ENCODE assay signal across 17 cellular contexts in genomic region chr7:2266911-2267310, GRCh38. TPM values are rescaled to one million over a fixed set of nuclear protein-coding genes. Genes with fewer than 3 reads are reported as not detected.
DNase-seq lines count a peak whose midpoint lies in the region; ATAC-seq, FAIRE-seq and TF ChIP-seq lines count a peak whose summit lies in the region.
"Had no signal": no experiment of that assay in that cellular context is flagged by ENCODE, and none has a peak within 500 bp of the region (broad histone marks: within the 10 kb centered on the region; RNA-seq: fewer than 3 reads in every experiment).

No MANE protein-coding gene starts in this region.

- BruUV-seq in mammary epithelial cell (replicated peaks; lab: Mats Ljungman, UMichigan) = no TSS peak

- in situ Hi-C loops in mammary epithelial cell (cut with MboI; ENCODE audit: low sequenced_read_pairs in 2 of 2) = no loop called here

- no peak overlapping the region for H3K4me3 ChIP-seq in mammary epithelial cell (replicated peaks in 1 of 3; ENCODE audit: insufficient read depth in 1 of 3, low read depth in 2 of 3, low read length in 3 of 3)
- H3K4me3 ChIP-seq: dorsolateral prefrontal cortex, hepatocyte, stomach had no signal

- no peak overlapping the region for H3K27ac ChIP-seq in mammary epithelial cell (ENCODE audit: insufficient read depth, low read depth, low read length)
- H3K27ac ChIP-seq: hepatocyte, stomach had no signal

- H3K4me3 Mint-ChIP-seq in mesothelial cell of epicardium = no peak overlapping the region
- H3K4me3 Mint-ChIP-seq: activated T-cell treated with anti-CD3 and anti-CD28 coated beads, Interleukin-2, amount 50 U/mL, for 24 hours; CD14-positive monocyte had no signal

- H3K9me3 Mint-ChIP-seq in mesothelial cell of epicardium = no peaks in the 10 kb centered on the region
- H3K9me3 Mint-ChIP-seq: activated T-cell treated with anti-CD3 and anti-CD28 coated beads, Interleukin-2, amount 50 U/mL, for 24 hours had no signal

- no peak for FAIRE-seq in D721Med (lab: Jason Lieb, UNC)

- dilution Hi-C loops in mammary epithelial cell (cut with HindIII; ENCODE audit: low sequenced_read_pairs) = no loop called here

- H3K36me3 Mint-ChIP-seq in mesothelial cell of epicardium = peaks cover 29% of the 10 kb centered on the region

- no peaks in the 10 kb centered on the region for H3K27me3 Mint-ChIP-seq in mesothelial cell of epicardium (ENCODE audit: low read depth)
- H3K27me3 Mint-ChIP-seq: activated T-cell treated with anti-CD3 and anti-CD28 coated beads, Interleukin-2, amount 50 U/mL, for 24 hours had no signal

- H3K4me1 ChIP-seq in mammary epithelial cell (ENCODE audit: insufficient read depth, low read length) = peaks cover 3% of the 10 kb centered on the region
- H3K4me1 ChIP-seq: stomach had no signal

- peaks cover 4% of the 10 kb centered on the region for H3K4me1 Mint-ChIP-seq in mesothelial cell of epicardium

- no peak overlapping the region for H3K27ac Mint-ChIP-seq in mesothelial cell of epicardium
- H3K27ac Mint-ChIP-seq: activated T-cell treated with anti-CD3 and anti-CD28 coated beads, Interleukin-2, amount 50 U/mL, for 24 hours had no signal

- ATAC-seq in GM19395 (IDR thresholded peaks at IDR 0.05; ENCODE audit: unreplicated experiment) = no peak
- ATAC-seq: sciatic nerve had no signal

- DNase-seq in D721Med (ENCODE audit: insufficient read length, low spot score) (peak; percentile 66), NCI-H1694 treated with DMSO at 0.1 percent for 48 hours (lab: John Stamatoyannopoulos, UW) (peak; percentile 84), mammary epithelial cell (peak; percentile 62), lung microvascular endothelial cell (ENCODE audit: low read depth in 2 of 2) (peak; percentile 38 to 41), NCI-H526 (lab: John Stamatoyannopoulos, UW) (no peak), medulla oblongata (ENCODE audit: extremely low spot score) (no peak), mesothelial cell of epicardium (ENCODE audit: low spot score in 2 of 2, unreplicated experiment in 2 of 2) (no peak)
- DNase-seq: activated CD4-positive, CD25-positive, alpha-beta regulatory T cell treated with anti-CD3 and anti-CD28 coated beads, Interleukin-2, amount 50 U/mL, for 72 hours; activated T-cell treated with anti-CD3 and anti-CD28 coated beads, Interleukin-2, amount 50 U/mL, for 24 hours; amniotic stem cell; dorsolateral prefrontal cortex; NCI-H1417; stomach had no signal

- H4K20me1 ChIP-seq in mammary epithelial cell (ENCODE audit: insufficient read depth, low read length) = no peaks in the 10 kb centered on the region

- no peak overlapping the region for H2AFZ ChIP-seq in mammary epithelial cell (ENCODE audit: low read depth, low read length)
- H2AFZ ChIP-seq: hepatocyte had no signal

- intact Hi-C loops in mammary epithelial cell (cut with micrococcal nuclease) = no loop called here

- H3K36me3 ChIP-seq in mammary epithelial cell (ENCODE audit: insufficient read depth, low read length) = no peaks in the 10 kb centered on the region

- H3K79me2 ChIP-seq in mammary epithelial cell (ENCODE audit: insufficient read depth, low read length) = no peaks in the 10 kb centered on the region
- H3K79me2 ChIP-seq: hepatocyte had no signal

- no peak overlapping the region for H3K9ac ChIP-seq in mammary epithelial cell (ENCODE audit: insufficient read depth, low read length)

- H3K9me3 ChIP-seq in mammary epithelial cell (replicated peaks; ENCODE audit: insufficient read depth, low read length) = no peaks in the 10 kb centered on the region
- H3K9me3 ChIP-seq: stomach had no signal

- TF ChIP-seq CTCF in D721Med (IDR thresholded peaks at IDR 0.05; ENCODE audit: insufficient read depth, missing control alignments) = no peak
- no peak for TF ChIP-seq CTCF in mammary epithelial cell (conservative IDR thresholded peaks at IDR 0.05 in 1 of 2, IDR thresholded peaks at IDR 0.05 in 1 of 2; ENCODE audit: extremely low read depth in 1 of 2, insufficient read depth in 1 of 2, low read depth in 1 of 2, low read length in 2 of 2)
- no peak for TF ChIP-seq CTCF in mesothelial cell of epicardium (IDR thresholded peaks at IDR 0.05; ENCODE audit: unreplicated experiment)

- WGBS in mammary epithelial cell (ENCODE audit: low coverage, missing lambda C conversion rate) = 31% methylated on average over 7 of the region's 10 CpGs

- H3K27me3 ChIP-seq in mammary epithelial cell (ENCODE audit: insufficient read depth, low read length) = no peaks in the 10 kb centered on the region
- H3K27me3 ChIP-seq: dorsolateral prefrontal cortex, hepatocyte, stomach had no signal

- no peak overlapping the region for H3K4me2 ChIP-seq in mammary epithelial cell (ENCODE audit: insufficient read depth, low read depth, low read length)
- H3K4me2 ChIP-seq: hepatocyte had no signal

- CTCF ChIA-PET in mammary epithelial cell (lab: Charles Lee; ENCODE audit: low non-redundant PET) = no interaction called here

RNA-seq across cellular contexts. Expression of gene NUDT1, which starts 24.9 kb away (rescaled TPM):
- total RNA-seq in mammary epithelial cell (10 to 100 TPM in 1 of 2 donors, 1 to 10 TPM in 1; 5.7 to 26.4 TPM), lung microvascular endothelial cell (4.8 and 10.5 TPM in 2 replicates), mesothelial cell of epicardium (16.1 to 19.2 TPM (median 17.3 TPM) in 3 replicates)
- polyA plus RNA-seq in mammary epithelial cell = 39.0 TPM
- polyA minus RNA-seq in mammary epithelial cell = 7.5 TPM

RNA-seq across cellular contexts. Expression of gene MRM2, which starts 24.9 kb away (rescaled TPM):
- total RNA-seq in mammary epithelial cell (10 to 100 TPM; 14.0 to 29.9 TPM), lung microvascular endothelial cell (10.7 and 13.7 TPM in 2 replicates), mesothelial cell of epicardium (25.2 to 26.1 TPM (median 25.3 TPM) in 3 replicates)
- 27.5 TPM for polyA plus RNA-seq in mammary epithelial cell
- 5.1 TPM for polyA minus RNA-seq in mammary epithelial cell

RNA-seq across cellular contexts. Expression of gene MAD1L1, which starts 34.2 kb away (rescaled TPM):
- 10 to 100 TPM; 20.7 to 35.4 TPM for total RNA-seq in mammary epithelial cell
- 17.7 TPM for polyA plus RNA-seq in mammary epithelial cell
- polyA minus RNA-seq in mammary epithelial cell = 32.0 TPM
- 35.3 and 46.0 TPM in 2 replicates for total RNA-seq in lung microvascular endothelial cell
- 39.0 to 45.0 TPM (median 41.2 TPM) in 3 replicates for total RNA-seq in mesothelial cell of epicardium

RNA-seq across cellular contexts. Expression of gene SNX8, which starts 47.3 kb away (rescaled TPM):
- total RNA-seq in mammary epithelial cell = 10 to 100 TPM in 1 of 2 donors, 1 to 10 TPM in 1; 7.5 to 25.2 TPM
- polyA plus RNA-seq in mammary epithelial cell = 15.9 TPM
- polyA minus RNA-seq in mammary epithelial cell = 60.9 TPM
- 5.6 and 6.5 TPM in 2 replicates for total RNA-seq in lung microvascular endothelial cell
- 35.3 to 42.6 TPM (median 41.2 TPM) in 3 replicates for total RNA-seq in mesothelial cell of epicardium

Comparison
In these comparisons a context has a peak if more than half of its experiments do, and no peak if none do; other contexts are left out.
1. DNase-seq: peak in D721Med (single experiment), NCI-H1694 treated with DMSO at 0.1 percent for 48 hours (single experiment), mammary epithelial cell (single experiment) and lung microvascular endothelial cell (2 of 2); none in NCI-H526 (0 of 2), medulla oblongata (single experiment) and mesothelial cell of epicardium (0 of 2).